In the genomic region with DNA sequence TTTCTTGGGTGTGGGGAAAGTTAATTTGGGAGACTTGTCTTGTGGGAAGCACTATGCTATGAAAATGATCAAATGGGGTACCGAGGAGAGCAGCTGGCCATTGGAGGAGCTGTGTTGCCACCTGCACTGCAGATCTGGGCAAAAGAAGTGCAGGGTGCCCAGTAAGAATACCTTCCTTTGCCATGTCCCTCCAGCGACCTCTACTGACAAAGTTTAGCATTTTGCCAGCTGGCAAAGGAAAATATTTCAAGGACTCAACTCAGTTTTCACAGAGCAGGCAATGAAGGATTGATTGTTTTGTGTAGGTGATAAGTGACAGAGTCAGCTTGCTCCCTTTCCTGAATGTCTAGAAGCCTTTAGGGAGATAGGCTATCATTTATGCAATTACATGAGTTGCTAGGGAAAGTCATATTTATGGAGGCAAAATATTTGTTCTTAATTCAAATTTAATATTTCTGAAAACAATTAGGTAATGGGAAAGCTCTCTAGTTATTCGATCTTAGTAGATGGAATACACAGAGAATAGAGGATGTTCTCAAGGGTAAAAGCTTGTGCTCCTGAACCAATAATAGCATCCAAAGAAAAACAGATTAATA, we compare ENCODE assay signal across 8 cellular contexts.
DNase-seq lines count a peak whose midpoint lies in the region; ATAC-seq and TF ChIP-seq lines count a peak whose summit lies in the region.

No MANE protein-coding gene starts in this region.

- H3K9me3 Mint-ChIP-seq in activated CD4-positive, alpha-beta T cell treated with anti-CD3 and anti-CD28 coated beads, Interleukin-2, amount 10 ng/mL, durations not matched to agents 24 days and 14 days, result no peaks in the 10 kb centered on the region
- H3K9me3 Mint-ChIP-seq in activated B cell treated with CpG ODN at 0.5 μM for 24 hours, result no peaks in the 10 kb centered on the region

- H3K79me2 ChIP-seq in Loucy (ENCODE audit: insufficient read depth, low read length), result no peaks in the 10 kb centered on the region

- TF ChIP-seq CTCF in Loucy (conservative IDR thresholded peaks at IDR 0.05; ENCODE audit: low read length), result peak; percentile 89
- TF ChIP-seq CTCF in activated B cell treated with CpG ODN at 0.5 μM for 24 hours (IDR thresholded peaks at IDR 0.05), result no peak

- no peaks in the 10 kb centered on the region for H3K9me3 ChIP-seq in Loucy (ENCODE audit: insufficient read depth, low read depth, low read length)

- H3K9me2 ChIP-seq in Loucy (replicated peaks; ENCODE audit: low read depth, low read length), result no peaks in the 10 kb centered on the region

- H3K9ac ChIP-seq in Loucy (ENCODE audit: low read depth, low read length, poor library complexity, severe bottlenecking), result no peak overlapping the region

- H3K4me2 ChIP-seq in Loucy (ENCODE audit: low read depth, low read length, poor library complexity, severe bottlenecking), result no peak overlapping the region

- no peaks in the 10 kb centered on the region for H3F3A ChIP-seq in Loucy (ENCODE audit: low read depth)

- peak; percentile 79 for DNase-seq in activated CD4-positive, alpha-beta T cell treated with anti-CD3 and anti-CD28 coated beads, Interleukin-2, amount 10 ng/mL, durations not matched to agents 24 days and 14 days
- DNase-seq in activated CD4-positive, alpha-beta T cell treated with anti-CD3 and anti-CD28 coated beads, Interleukin-2, amount 50 U/mL, for 1 hour, result no peak
- DNase-seq in activated B cell treated with CpG ODN at 0.5 μM for 24 hours (no peak), left kidney (ENCODE audit: low read depth, low spot score) (peak; percentile 34), G401 (ENCODE audit: low spot score) (no peak)

- no peaks in the 10 kb centered on the region for H3K4me1 Mint-ChIP-seq in activated CD4-positive, alpha-beta T cell treated with anti-CD3 and anti-CD28 coated beads, Interleukin-2, amount 10 ng/mL, durations not matched to agents 24 days and 14 days
- H3K4me1 Mint-ChIP-seq in activated B cell treated with CpG ODN at 0.5 μM for 24 hours, result peaks cover 3% of the 10 kb centered on the region

- H3K27me3 ChIP-seq in Loucy (ENCODE audit: insufficient read depth, low read length, poor library complexity, severe bottlenecking), result no peaks in the 10 kb centered on the region

- no peak overlapping the region for H3K27ac Mint-ChIP-seq in activated CD4-positive, alpha-beta T cell treated with anti-CD3 and anti-CD28 coated beads, Interleukin-2, amount 10 ng/mL, durations not matched to agents 24 days and 14 days
- H3K27ac Mint-ChIP-seq in activated B cell treated with CpG ODN at 0.5 μM for 24 hours, result no peak overlapping the region

- in situ Hi-C loops in G401 (cut with HindIII; ENCODE audit: low sequenced_read_pairs), result no loop called here

- ATAC-seq in activated B cell treated with CpG ODN at 0.5 μM for 24 hours (ENCODE audit: low read depth) (peak; percentile 34), GM19455 (IDR thresholded peaks at IDR 0.05; ENCODE audit: unreplicated experiment) (no peak), HG02840 (IDR thresholded peaks at IDR 0.05; ENCODE audit: low FRiP score, unreplicated experiment) (no peak)

- POLR2A ChIA-PET in activated B cell treated with CpG ODN at 0.5 μM for 24 hours (lab: Charles Lee), result no interaction called here

- H4K20me1 ChIP-seq in Loucy (ENCODE audit: insufficient read depth, low read length, poor library complexity, severe bottlenecking), result no peaks in the 10 kb centered on the region

- intact Hi-C loops in activated CD4-positive, alpha-beta T cell treated with anti-CD3 and anti-CD28 coated beads, Interleukin-2, amount 10 ng/mL, durations not matched to agents 24 days and 14 days (cut with micrococcal nuclease), result loop anchor here (1.0 to 5.0 kb wide), 3 partner anchors 117 to 236 kb away; a partner anchor contains a TSS
- intact Hi-C loops in activated B cell treated with CpG ODN at 0.5 μM for 24 hours (cut with micrococcal nuclease), result loop anchor here (1.0 kb wide), 2 partner anchors 76 to 236 kb away; no protein-coding TSS in a partner anchor

- CTCF ChIA-PET in activated B cell treated with CpG ODN at 0.5 μM for 24 hours (lab: Charles Lee), result interaction anchor here (0.6 to 1.8 kb wide), 11 partner anchors 19 to 323 kb away, joined by 3 to 21 read pairs (median 4); no protein-coding TSS in a partner anchor

- no peaks in the 10 kb centered on the region for H3K4me1 ChIP-seq in Loucy (ENCODE audit: insufficient read depth, low read length, poor library complexity, severe bottlenecking)

- no peaks in the 10 kb centered on the region for H3K36me3 ChIP-seq in Loucy (ENCODE audit: insufficient read depth, low read length)

- H3K4me3 Mint-ChIP-seq in activated CD4-positive, alpha-beta T cell treated with anti-CD3 and anti-CD28 coated beads, Interleukin-2, amount 10 ng/mL, durations not matched to agents 24 days and 14 days, result no peak overlapping the region
- no peak overlapping the region for H3K4me3 Mint-ChIP-seq in activated B cell treated with CpG ODN at 0.5 μM for 24 hours

- H3K36me3 Mint-ChIP-seq in activated CD4-positive, alpha-beta T cell treated with anti-CD3 and anti-CD28 coated beads, Interleukin-2, amount 10 ng/mL, durations not matched to agents 24 days and 14 days (ENCODE audit: low read depth), result no peaks in the 10 kb centered on the region
- H3K36me3 Mint-ChIP-seq in activated B cell treated with CpG ODN at 0.5 μM for 24 hours (ENCODE audit: low read depth), result peaks cover 6% of the 10 kb centered on the region

- no peaks in the 10 kb centered on the region for H3K27me3 Mint-ChIP-seq in activated CD4-positive, alpha-beta T cell treated with anti-CD3 and anti-CD28 coated beads, Interleukin-2, amount 10 ng/mL, durations not matched to agents 24 days and 14 days
- no peaks in the 10 kb centered on the region for H3K27me3 Mint-ChIP-seq in activated B cell treated with CpG ODN at 0.5 μM for 24 hours

- no peak overlapping the region for H3K4me3 ChIP-seq in Loucy (ENCODE audit: low read length, poor library complexity, severe bottlenecking)

- no peak overlapping the region for H2AFZ ChIP-seq in Loucy (ENCODE audit: low read length)

Comparison
In these comparisons a context has a peak if more than half of its experiments do, and no peak if none do; other contexts are left out.
1. DNase-seq: peak in activated CD4-positive, alpha-beta T cell treated with anti-CD3 and anti-CD28 coated beads, Interleukin-2, amount 10 ng/mL, durations not matched to agents 24 days and 14 days (single experiment) and left kidney (single experiment); none in activated CD4-positive, alpha-beta T cell treated with anti-CD3 and anti-CD28 coated beads, Interleukin-2, amount 50 U/mL, for 1 hour (single experiment), activated B cell treated with CpG ODN at 0.5 μM for 24 hours (single experiment) and G401 (single experiment).